ENCODE assay signal across 13 cellular contexts in genomic region chr14:68686724-68687123, GRCh38.
DNase-seq lines count a peak whose midpoint lies in the region; ATAC-seq, FAIRE-seq and TF ChIP-seq lines count a peak whose summit lies in the region.
"Had no signal": no experiment of that assay in that cellular context is flagged by ENCODE, and none has a peak within 500 bp of the region (broad histone marks: within the 10 kb centered on the region; RNA-seq: fewer than 3 reads in every experiment).

No MANE protein-coding gene starts in this region.

- H2AFZ ChIP-seq in hepatocyte: no peak overlapping the region
- H2AFZ ChIP-seq: parathyroid adenoma had no signal

- CTCF ChIA-PET in activated B cell treated with CpG ODN at 0.5 μM for 24 hours (lab: Charles Lee): interaction anchor here (1.4 to 2.9 kb wide), 3 partner anchors 97 to 180 kb away, joined by 4 to 10 read pairs (median 5); no protein-coding TSS in a partner anchor

- ATAC-seq in activated B cell treated with CpG ODN at 0.5 μM for 24 hours (ENCODE audit: low read depth) (no peak), natural killer cell (no peak)

- peak overlapping the region; percentile 60 for H3K27ac Mint-ChIP-seq in activated naive CD4-positive, alpha-beta T cell treated with anti-CD3 and anti-CD28 coated beads, Interleukin-2, amount 50 U/mL, for 24 hours
- H3K27ac Mint-ChIP-seq in activated B cell treated with CpG ODN at 0.5 μM for 24 hours (peak overlapping the region; percentile 97), natural killer cell (peak overlapping the region in 1 of 2 donors; percentile 96)

- TF ChIP-seq CTCF in activated B cell treated with CpG ODN at 0.5 μM for 24 hours (IDR thresholded peaks at IDR 0.05) (no peak), hepatocyte (IDR thresholded peaks at IDR 0.05; ENCODE audit: poor library complexity) (no peak), natural killer cell (IDR thresholded peaks at IDR 0.05) (no peak)

- no peaks in the 10 kb centered on the region for H3K9me2 ChIP-seq in hepatocyte (replicated peaks; ENCODE audit: insufficient read depth)

- H4K20me1 ChIP-seq in hepatocyte (ENCODE audit: insufficient read depth, poor library complexity, severe bottlenecking): no peaks in the 10 kb centered on the region

- POLR2A ChIA-PET in activated B cell treated with CpG ODN at 0.5 μM for 24 hours (lab: Charles Lee): interaction anchor here (0.9 to 10.6 kb wide), 9 partner anchors 8 to 437 kb away, joined by 4 to 604 read pairs (median 40); partner anchors contain the start of gene ZFP36L1

- H3K27ac ChIP-seq in hepatocyte: peak overlapping the region; percentile 96

- H3K4me3 ChIP-seq in hepatocyte: no peak overlapping the region

- H3K27me3 Mint-ChIP-seq in activated naive CD4-positive, alpha-beta T cell treated with anti-CD3 and anti-CD28 coated beads, Interleukin-2, amount 50 U/mL, for 24 hours: no peaks in the 10 kb centered on the region
- no peaks in the 10 kb centered on the region for H3K27me3 Mint-ChIP-seq in activated B cell treated with CpG ODN at 0.5 μM for 24 hours
- no peaks in the 10 kb centered on the region for H3K27me3 Mint-ChIP-seq in natural killer cell (ENCODE audit: low read depth in 2 of 2)

- H3K36me3 ChIP-seq in hepatocyte (replicated peaks; ENCODE audit: insufficient read depth, low read depth): no peaks in the 10 kb centered on the region

- H3K79me2 ChIP-seq in hepatocyte: peaks cover 2% of the 10 kb centered on the region
- H3K79me2 ChIP-seq: parathyroid adenoma had no signal

- no peak overlapping the region for H3K4me3 Mint-ChIP-seq in activated naive CD4-positive, alpha-beta T cell treated with anti-CD3 and anti-CD28 coated beads, Interleukin-2, amount 50 U/mL, for 24 hours
- H3K4me3 Mint-ChIP-seq in activated B cell treated with CpG ODN at 0.5 μM for 24 hours (no peak overlapping the region), natural killer cell (no peak overlapping the region)

- intact Hi-C loops in activated B cell treated with CpG ODN at 0.5 μM for 24 hours (cut with micrococcal nuclease): no loop called here
- intact Hi-C loops in natural killer cell (cut with micrococcal nuclease): loop anchor here (5.0 kb wide), 1 partner anchor 46 kb away; no protein-coding TSS in a partner anchor

- H3K4me1 Mint-ChIP-seq in activated naive CD4-positive, alpha-beta T cell treated with anti-CD3 and anti-CD28 coated beads, Interleukin-2, amount 50 U/mL, for 24 hours: peaks cover 58% of the 10 kb centered on the region
- peaks cover 85% of the 10 kb centered on the region for H3K4me1 Mint-ChIP-seq in activated B cell treated with CpG ODN at 0.5 μM for 24 hours
- H3K4me1 Mint-ChIP-seq in natural killer cell: peaks cover 32 to 45% of the 10 kb centered on the region in 2 donors

- H3K27me3 ChIP-seq in hepatocyte: no peaks in the 10 kb centered on the region

- WGBS in hepatocyte (ENCODE audit: low lambda C conversion rate, missing lambda C conversion rate): 87% methylated on average over 8 of the region's 8 CpGs

- FAIRE-seq in urothelium cell line (lab: Jason Lieb, UNC): peak; percentile 99
- FAIRE-seq: GM12892 had no signal

- no peaks in the 10 kb centered on the region for H3K9me3 Mint-ChIP-seq in activated naive CD4-positive, alpha-beta T cell treated with anti-CD3 and anti-CD28 coated beads, Interleukin-2, amount 50 U/mL, for 24 hours
- H3K9me3 Mint-ChIP-seq in activated B cell treated with CpG ODN at 0.5 μM for 24 hours (no peaks in the 10 kb centered on the region), natural killer cell (no peaks in the 10 kb centered on the region)

- no peak overlapping the region for H3K4me2 ChIP-seq in hepatocyte

- DNase-seq in activated naive CD4-positive, alpha-beta T cell treated with Interleukin-2 at 50 U/mL for 16 hours: no peak
- DNase-seq in activated B cell treated with CpG ODN at 0.5 μM for 24 hours (no peak), hepatocyte (ENCODE audit: low spot score) (no peak), urothelium cell line (ENCODE audit: low spot score) (no peak), natural killer cell (no peak), anterior cingulate cortex (lab: John Stamatoyannopoulos, UW) (no peak)
- DNase-seq in stimulated activated CD4-positive, alpha-beta T cell treated with anti-CD3 and anti-CD28 coated beads, Interleukin-2, amount 100 ng/mL, for 48 hours: no peak
- DNase-seq: activated naive CD4-positive, alpha-beta T cell treated with anti-CD3 and anti-CD28 coated beads, Interleukin-2, amount 50 U/mL, for 16 hours; NCI-H2171; SW 1271 had no signal

- H3K4me1 ChIP-seq in hepatocyte (ENCODE audit: insufficient read depth): peaks cover 47% of the 10 kb centered on the region

- no peaks in the 10 kb centered on the region for H3K9me3 ChIP-seq in hepatocyte (ENCODE audit: low read depth)

- no peaks in the 10 kb centered on the region for H3K36me3 Mint-ChIP-seq in activated naive CD4-positive, alpha-beta T cell treated with anti-CD3 and anti-CD28 coated beads, Interleukin-2, amount 50 U/mL, for 24 hours
- H3K36me3 Mint-ChIP-seq in activated B cell treated with CpG ODN at 0.5 μM for 24 hours (ENCODE audit: low read depth) (peaks cover 3% of the 10 kb centered on the region), natural killer cell (no peaks in the 10 kb centered on the region)
